ENCODE assay signal across 9 cellular contexts in genomic region chr14:68952544-68953535, GRCh38. TPM values are rescaled to one million over a fixed set of nuclear protein-coding genes. Genes with fewer than 3 reads are reported as not detected.
A peak's percentile ranks its signal among the peaks of the same experiment; 100 is the strongest.
DNase-seq lines count a peak whose midpoint lies in the region; ATAC-seq, FAIRE-seq and TF ChIP-seq lines count a peak whose summit lies in the region.
"Had no signal": no experiment of that assay in that cellular context is flagged by ENCODE, and none has a peak within 500 bp of the region (broad histone marks: within the 10 kb centered on the region; RNA-seq: fewer than 3 reads in every experiment).

No MANE protein-coding gene starts in this region.

- peak; percentile 52 for ATAC-seq in GM12878

- H3K4me3 ChIP-seq in GM12878: no peak overlapping the region
- H3K4me3 ChIP-seq in liver (ENCODE audit: low read depth in 1 of 3, low read length in 3 of 3): no peak overlapping the region
- H3K4me3 ChIP-seq in tibial artery: peak overlapping the region; percentile 32 to 34
- no peak overlapping the region for H3K4me3 ChIP-seq in HAP-1

- RAD21 ChIA-PET in GM12878 (lab: Charles Lee; ENCODE audit: unreplicated experiment): no interaction called here

- POLR2A ChIA-PET in GM12878 (lab: Charles Lee): no interaction called here

- no peak for FAIRE-seq in GM12878 (lab: Jason Lieb, UNC)

- in situ Hi-C loops in GM12878 (cut with MboI): no loop called here
- in situ Hi-C loops in HAP-1 (cut with MboI; ENCODE audit: low sequenced_read_pairs): no loop called here

- no peaks in the 10 kb centered on the region; a peak in 1 of 4 replicates for H3K36me3 ChIP-seq in GM12878 (ENCODE audit: control insufficient read depth in 2 of 2, insufficient read depth in 2 of 2, low read length in 1 of 2)
- peaks cover 0 to 6% (median 1%) of the 10 kb centered on the region in 4 donors for H3K36me3 ChIP-seq in liver (ENCODE audit: control insufficient read depth in 4 of 4, insufficient read depth in 3 of 4, low read depth in 1 of 4, low read length in 3 of 4)
- peaks cover 4 to 10% (median 5%) of the 10 kb centered on the region in 3 donors for H3K36me3 ChIP-seq in tibial artery
- no peaks in the 10 kb centered on the region; the same call in 1 of the 2 replicates for H3K36me3 ChIP-seq in HAP-1 (replicated peaks)

- peak overlapping the region; percentile 56 for H3K4me2 ChIP-seq in GM12878 (ENCODE audit: control insufficient read depth, insufficient read depth)

- TF ChIP-seq RAD21 in GM12878 (IDR thresholded peaks at IDR 0.05; ENCODE audit: insufficient read depth, low read depth, low read length): no peak
- no peak for TF ChIP-seq RAD21 in liver (IDR thresholded peaks at IDR 0.05)

- peak; percentile 71 for DNase-seq in M059J (ENCODE audit: low read depth)
- no peak for DNase-seq in GM12878 (ENCODE audit: low read depth, low spot score)
- no peak for DNase-seq in tibial artery
- DNase-seq in HAP-1 (ENCODE audit: low spot score in 2 of 2): no peak
- DNase-seq in globus pallidus (ENCODE audit: low spot score): no peak
- no peak for DNase-seq in SKM-1 (lab: John Stamatoyannopoulos, UW; ENCODE audit: unreplicated experiment)
- DNase-seq: naive B cell, NCI-H1694 had no signal

- SMC1A ChIA-PET in GM12878 (lab: Charles Lee; ENCODE audit: uncharacterized antibody, unreplicated experiment): no interaction called here

- H2AFZ ChIP-seq in GM12878 (ENCODE audit: control insufficient read depth, low read depth, low read length): no peak overlapping the region

- BruUV-seq in GM12878 (replicated peaks; lab: Mats Ljungman, UMichigan): no TSS peak

- H3K79me2 ChIP-seq in GM12878 (ENCODE audit: control insufficient read depth, insufficient read depth, low read length): no peaks in the 10 kb centered on the region; the same call in 1 of the 2 replicates

- H3K4me1 ChIP-seq in GM12878 (ENCODE audit: control insufficient read depth, insufficient read depth, low read length) (peaks cover 10% of the 10 kb centered on the region; the same call in 1 of the 2 replicates), liver (ENCODE audit: control insufficient read depth in 4 of 4, insufficient read depth in 4 of 4, low read length in 3 of 4) (peaks cover 21 to 54% (median 42%) of the 10 kb centered on the region in 4 donors), tibial artery (peaks cover 11 to 100% (median 96%) of the 10 kb centered on the region in 4 donors), HAP-1 (peaks cover 4% of the 10 kb centered on the region)

- H3K9me3 ChIP-seq in GM12878 (replicated peaks; ENCODE audit: control insufficient read depth, insufficient read depth, low read length) (no peaks in the 10 kb centered on the region), liver (ENCODE audit: control insufficient read depth in 4 of 4, low read length in 3 of 4) (no peaks in the 10 kb centered on the region), tibial artery (no peaks in the 10 kb centered on the region), HAP-1 (no peaks in the 10 kb centered on the region)

- TF ChIP-seq CTCF in GM12878 (IDR thresholded peaks at IDR 0.05 in 2 of 3, conservative IDR thresholded peaks at IDR 0.05 in 1 of 3; ENCODE audit: control insufficient read depth in 2 of 3, extremely low read depth in 1 of 3, insufficient read depth in 1 of 3, low read depth in 3 of 3, low read length in 3 of 3) (no peak), liver (IDR thresholded peaks at IDR 0.05; ENCODE audit: low read depth, low read length, missing input control) (no peak), tibial artery (IDR thresholded peaks at IDR 0.05) (no peak)

- no peak overlapping the region for H3K9ac ChIP-seq in GM12878 (ENCODE audit: control insufficient read depth, insufficient read depth, low read length)
- H3K9ac ChIP-seq in liver (ENCODE audit: low read depth in 1 of 2, low read length in 2 of 2): no peak overlapping the region

- WGBS in GM12878 (ENCODE audit: insufficient coverage, insufficient replicate concordance, low lambda C conversion rate, missing lambda C conversion rate): 60% methylated on average over 16 of the region's 16 CpGs
- 69% methylated on average over 16 of the region's 16 CpGs for WGBS in liver

- no peaks in the 10 kb centered on the region; the same call in 1 of the 2 replicates for H4K20me1 ChIP-seq in GM12878 (ENCODE audit: control insufficient read depth, insufficient read depth)

- TF ChIP-seq EP300 in GM12878 (IDR thresholded peaks at IDR 0.05; ENCODE audit: borderline replicate concordance in 1 of 2, control insufficient read depth in 1 of 2, low read depth in 2 of 2, low read length in 2 of 2): no peak

- H3K27me3 ChIP-seq in GM12878 (replicated peaks in 1 of 2; ENCODE audit: control insufficient read depth in 2 of 2, insufficient read depth in 2 of 2, low read length in 1 of 2): no peaks in the 10 kb centered on the region
- no peaks in the 10 kb centered on the region for H3K27me3 ChIP-seq in liver (ENCODE audit: control insufficient read depth in 4 of 4, insufficient read depth in 4 of 4, low read length in 3 of 4)
- H3K27me3 ChIP-seq in tibial artery: no peaks in the 10 kb centered on the region
- no peaks in the 10 kb centered on the region for H3K27me3 ChIP-seq in HAP-1 (ENCODE audit: low read depth)

- H3K27ac ChIP-seq in GM12878 (ENCODE audit: control insufficient read depth, insufficient read depth): 0 out of 2 replicates have a peak overlapping the region, but pooled peaks have one; percentile 34
- H3K27ac ChIP-seq in liver (ENCODE audit: low read depth in 1 of 2, low read length in 2 of 2): peak overlapping the region; percentile 61 to 65
- peak overlapping the region; percentile 97 to 100 for H3K27ac ChIP-seq in tibial artery

- intact Hi-C loops in GM12878 (cut with micrococcal nuclease; ENCODE audit: unreplicated experiment) (no loop called here), tibial artery (cut with DNase I; ENCODE audit: low total_unique reads) (no loop called here)

- no peak for TF ChIP-seq POLR2A in GM12878 (IDR thresholded peaks at IDR 0.05; ENCODE audit: low read depth, low read length)

- CTCF ChIA-PET in GM12878 (lab: Yijun Ruan, JAX): interaction anchor here (1.2 kb wide), 1 partner anchor 176 kb away, joined by 3 read pairs; no protein-coding TSS in a partner anchor

TF ChIP-seq in GM12878, 131 proteins besides CTCF, POLR2A, EP300 and RAD21 (continues in another document):
- TF ChIP-seq SPI1 (IDR thresholded peaks at IDR 0.05; ENCODE audit: borderline replicate concordance, insufficient read depth, low read depth, low read length) (no peak), ELK1 (IDR thresholded peaks at IDR 0.05; ENCODE audit: low read depth, low read length) (no peak), BCL11A (IDR thresholded peaks at IDR 0.05; ENCODE audit: low read depth, low read length) (no peak), KAT2A (conservative IDR thresholded peaks at IDR 0.05; ENCODE audit: control insufficient read depth, low read depth, low read length) (no peak), ZSCAN29 (IDR thresholded peaks at IDR 0.05) (no peak), MEF2A (IDR thresholded peaks at IDR 0.05; ENCODE audit: insufficient read depth, low read depth, low read length) (no peak)

TF ChIP-seq in liver, 16 proteins besides CTCF, POLR2A, EP300 and RAD21 (continues in another document):
- TF ChIP-seq FOXA1 (IDR thresholded peaks at IDR 0.05) (no peak), REST (IDR thresholded peaks at IDR 0.05) (no peak), EGR1 (IDR thresholded peaks at IDR 0.05; ENCODE audit: low read depth in 2 of 2) (no peak), HNF4G (IDR thresholded peaks at IDR 0.05) (no peak), GABPA (IDR thresholded peaks at IDR 0.05 in 1 of 2, conservative IDR thresholded peaks at IDR 0.05 in 1 of 2) (no peak)

RNA-seq across cellular contexts. Expression of gene ACTN1, which starts 26.3 kb away (rescaled TPM):
- 221 and 363 TPM in 2 replicates for total RNA-seq in M059J (2014; rRNA removed; shearing (Covaris generic))
- 9.5 and 9.9 TPM in 2 replicates for total RNA-seq in GM12878 (2013; cell fraction: nucleolus; rRNA removed)
- total RNA-seq in GM12878 (2014; rRNA removed) (2.2 and 3.3 TPM in 2 replicates), GM12878 (2014; rRNA removed; fragmentation: Illumina TruSeq; extraction: Trizol) (1.2 and 1.9 TPM in 2 replicates), GM12878 (2021) (3.8 and 5.7 TPM in 2 replicates), liver (100 to 1,000 TPM in 1 of 2 donors, 10 to 100 TPM in 1; 55.4 to 100 TPM)
- polyA plus RNA-seq in GM12878 (2011; ENCODE audit: low read depth): 0.75 TPM
- polyA plus RNA-seq in GM12878 (2011; rRNA removed) (18.5 and 39.4 TPM in 2 replicates), GM12878 (2014; fragmentation: Illumina TruSeq; extraction: Trizol) (2.4 and 5.0 TPM in 2 replicates), GM12878 (2014; fragmentation: Nextera tagmentation; extraction: Ambion mirVana) (under 1 TPM; 0.14 to 0.51 TPM), GM12878 (2014; rRNA removed) (2.8 and 3.1 TPM in 2 replicates), GM12878 (2016; fragmentation: Nextera tagmentation; extraction: Ambion mirVana) (1 to 10 TPM; 3.0 to 3.1 TPM), liver (10 to 100 TPM; 36.2 to 70.7 TPM)
- polyA plus RNA-seq in GM12878 (2011; cell fraction: cytosol; rRNA removed): 38.6 and 49.2 TPM in 2 replicates
- 44.2 and 85.1 TPM in 2 replicates for polyA plus RNA-seq in GM12878 (2011; cell fraction: nucleus; rRNA removed)
- polyA plus RNA-seq in GM12878 (2012): 2.0 and 3.2 TPM in 2 replicates
- polyA minus RNA-seq in GM12878 (2011; rRNA and poly(A)+ RNA removed): 44.8 and 47.7 TPM in 2 replicates
- 39.7 and 40.4 TPM in 2 replicates for polyA minus RNA-seq in GM12878 (2011; cell fraction: cytosol; rRNA and poly(A)+ RNA removed)
- 21.0 and 44.7 TPM in 2 replicates for polyA minus RNA-seq in GM12878 (2011; cell fraction: nucleus; rRNA and poly(A)+ RNA removed)

Comparison
In these comparisons a context has a peak if more than half of its experiments do, and no peak if none do; other contexts are left out.
1. H3K27ac ChIP-seq: peak in every context shown above with its lines; median percentile 98 in tibial artery; 63 in liver; 34 in GM12878.
2. H3K4me3 ChIP-seq: peak in tibial artery (2 of 2); none in GM12878 (single experiment), liver (0 of 3) and HAP-1 (single experiment).
3. RNA of gene ACTN1, which starts 26.3 kb away (total RNA-seq): 221 to 363 TPM in M059J and 55.4 to 100 TPM in liver; 1.2 to 9.9 TPM in GM12878; every median in the first group is over 4 times any median in the second.